In genomic region chr2:19863303-19864041, GRCh38 we compare ENCODE assay signal across 8 cellular contexts. TPM values are rescaled to one million over a fixed set of nuclear protein-coding genes. Genes with fewer than 3 reads are reported as not detected.
A peak's percentile ranks its signal among the peaks of the same experiment; 100 is the strongest.
DNase-seq lines count a peak whose midpoint lies in the region; ATAC-seq, FAIRE-seq and TF ChIP-seq lines count a peak whose summit lies in the region.

No MANE protein-coding gene starts in this region.

- peaks cover 25% of the 10 kb centered on the region for H3K27me3 Mint-ChIP-seq in activated naive CD4-positive, alpha-beta T cell treated with anti-CD3 and anti-CD28 coated beads, Interleukin-2, amount 10 ng/mL, durations not matched to agents 7 days and 5 days
- H3K27me3 Mint-ChIP-seq in type B pancreatic cell: peaks cover 49% of the 10 kb centered on the region

- peak overlapping the region in 1 of 4 donors; percentile 29 for H3K4me3 ChIP-seq in pancreas

- peak; percentile 26 for DNase-seq in CMK (ENCODE audit: low read depth)
- peak; percentile 62 for DNase-seq in SK-MEL-5 (ENCODE audit: low read depth, low spot score)
- DNase-seq in activated naive CD4-positive, alpha-beta T cell treated with anti-CD3 and anti-CD28 coated beads, Interleukin-2, amount 10 ng/mL, durations not matched to agents 7 days and 5 days: peak; percentile 74
- peak; percentile 27 to 92 (median 80) for DNase-seq in head of caudate nucleus
- peak; percentile 37 to 91 (median 72) for DNase-seq in pancreas
- DNase-seq in type B pancreatic cell (ENCODE audit: extremely low spot score, unreplicated experiment): peak; percentile 78

- no peaks in the 10 kb centered on the region for H3K9me3 ChIP-seq in pancreas

- H3K27ac Mint-ChIP-seq in activated naive CD4-positive, alpha-beta T cell treated with anti-CD3 and anti-CD28 coated beads, Interleukin-2, amount 10 ng/mL, durations not matched to agents 7 days and 5 days: no peak overlapping the region
- no peak overlapping the region for H3K27ac Mint-ChIP-seq in type B pancreatic cell

- FAIRE-seq in pancreas (lab: Jason Lieb, UNC): no peak

- H3K36me3 ChIP-seq in pancreas: no peaks in the 10 kb centered on the region

- TF ChIP-seq CTCF in pancreas (IDR thresholded peaks at IDR 0.05) (peak; percentile 91 to 96 (median 94)), type B pancreatic cell (conservative IDR thresholded peaks at IDR 0.05) (peak; percentile 99)

- intact Hi-C loops in head of caudate nucleus (cut with DNase I): loop anchor here (10.0 kb wide), 1 partner anchor 1339 kb away; no protein-coding TSS in a partner anchor
- intact Hi-C loops in pancreas (cut with DNase I): loop anchor here in 2 of 3 donors (5.0 to 10.0 kb wide), 3 partner anchors 499 to 1339 kb away; no protein-coding TSS in a partner anchor

- peaks cover 11% of the 10 kb centered on the region for H3K4me1 Mint-ChIP-seq in activated naive CD4-positive, alpha-beta T cell treated with anti-CD3 and anti-CD28 coated beads, Interleukin-2, amount 10 ng/mL, durations not matched to agents 7 days and 5 days
- H3K4me1 Mint-ChIP-seq in type B pancreatic cell (ENCODE audit: unreplicated experiment): peaks cover 20% of the 10 kb centered on the region

- CTCF ChIA-PET in activated naive CD4-positive, alpha-beta T cell treated with anti-CD3 and anti-CD28 coated beads, Interleukin-2, amount 10 ng/mL, durations not matched to agents 7 days and 5 days (lab: Charles Lee): interaction anchor here (0.7 to 4.8 kb wide), 12 partner anchors 9 to 1434 kb away, joined by 3 to 36 read pairs (median 4); no protein-coding TSS in a partner anchor

- peaks cover 0 to 4% (median 0%) of the 10 kb centered on the region in 3 donors for H3K4me1 ChIP-seq in pancreas

- no peaks in the 10 kb centered on the region for H3K9me3 Mint-ChIP-seq in activated naive CD4-positive, alpha-beta T cell treated with anti-CD3 and anti-CD28 coated beads, Interleukin-2, amount 10 ng/mL, durations not matched to agents 7 days and 5 days
- H3K9me3 Mint-ChIP-seq in type B pancreatic cell: no peaks in the 10 kb centered on the region

- H3K27me3 ChIP-seq in pancreas: no peaks in the 10 kb centered on the region

- 9 to 12% methylated on average over 33 of the region's 33 CpGs for WGBS in pancreas, 2 donors

- H3K4me3 Mint-ChIP-seq in activated naive CD4-positive, alpha-beta T cell treated with anti-CD3 and anti-CD28 coated beads, Interleukin-2, amount 10 ng/mL, durations not matched to agents 7 days and 5 days: no peak overlapping the region
- H3K4me3 Mint-ChIP-seq in type B pancreatic cell: no peak overlapping the region

- H3K36me3 Mint-ChIP-seq in activated naive CD4-positive, alpha-beta T cell treated with anti-CD3 and anti-CD28 coated beads, Interleukin-2, amount 10 ng/mL, durations not matched to agents 7 days and 5 days: no peaks in the 10 kb centered on the region
- no peaks in the 10 kb centered on the region for H3K36me3 Mint-ChIP-seq in type B pancreatic cell

- H3K27ac ChIP-seq in pancreas: no peak overlapping the region

- in situ Hi-C loops in SK-MEL-5 (cut with HindIII; ENCODE audit: low pct_unique_long_range_greater_than_20kb, low sequenced_read_pairs): no loop called here

- ATAC-seq in GM19395 (IDR thresholded peaks at IDR 0.05; ENCODE audit: unreplicated experiment): peak; percentile 75
- peak; percentile 62 for ATAC-seq in HG03460 (IDR thresholded peaks at IDR 0.05; ENCODE audit: unreplicated experiment)
- ATAC-seq in pancreas: peak; percentile 90 to 97 (median 94)

RNA-seq across cellular contexts. Expression of gene TTC32, which starts 38.3 kb away (rescaled TPM):
- 10.8 and 12.2 TPM in 2 replicates for total RNA-seq in SK-MEL-5 (2014; rRNA removed; shearing (Covaris generic))
- polyA plus RNA-seq in SK-MEL-5 (2015; cell fraction: cytosol; rRNA removed): 4.9 and 5.3 TPM in 2 replicates
- 167 and 178 TPM in 2 replicates for polyA plus RNA-seq in SK-MEL-5 (2015; cell fraction: nucleus; rRNA removed)
- total RNA-seq in pancreas: 1 to 10 TPM; 3.2 to 6.6 (median 4.2) TPM
- polyA plus RNA-seq in pancreas: 10 to 100 TPM; 10.5 to 24.3 TPM
- 14.0 and 19.0 TPM in 2 replicates for total RNA-seq in type B pancreatic cell (ENCODE audit: low replicate concordance)

Comparison
In these comparisons a context has a peak if more than half of its experiments do, and no peak if none do; other contexts are left out.
1. DNase-seq: peak in every context shown above with its lines; median percentile 80 in head of caudate nucleus; 78 in type B pancreatic cell; 74 in activated naive CD4-positive, alpha-beta T cell treated with anti-CD3 and anti-CD28 coated beads, Interleukin-2, amount 10 ng/mL, durations not matched to agents 7 days and 5 days; 72 in pancreas; 62 in SK-MEL-5; 26 in CMK.